ENCODE assay signal across 32 cellular contexts in genomic region chr11:77064648-77065217, GRCh38. TPM values are rescaled to one million over a fixed set of nuclear protein-coding genes. Genes with fewer than 3 reads are reported as not detected.
DNase-seq lines count a peak whose midpoint lies in the region; ATAC-seq and TF ChIP-seq lines count a peak whose summit lies in the region.
"Had no signal": no experiment of that assay in that cellular context is flagged by ENCODE, and none has a peak within 500 bp of the region (broad histone marks: within the 10 kb centered on the region; RNA-seq: fewer than 3 reads in every experiment).

No MANE protein-coding gene starts in this region.

- intact Hi-C loops in natural killer cell (cut with micrococcal nuclease): no loop called here

- no peak overlapping the region for H3K9ac ChIP-seq in endodermal cell (ENCODE audit: extremely low read depth, low read length, poor library complexity, severe bottlenecking)
- H3K9ac ChIP-seq: SK-N-SH had no signal

- ATAC-seq in activated naive CD8-positive, alpha-beta T cell treated with anti-CD3 and anti-CD28 coated beads, Interleukin-2, amount 50 U/mL, for 24 hours: no peak
- no peak for ATAC-seq in natural killer cell
- no peak for ATAC-seq in HG02610 (IDR thresholded peaks at IDR 0.05; ENCODE audit: unreplicated experiment)
- ATAC-seq: A549; mucosa of descending colon; stimulated activated effector memory CD8-positive, alpha-beta T cell treated with anti-CD3 and anti-CD28 coated beads, Interleukin-12 subunit alpha, Interleukin-12 subunit beta, amount 100 ng/mL, for 72 hours had no signal

- H3K4me1 ChIP-seq in endodermal cell (ENCODE audit: control insufficient read depth, insufficient read depth, low read length): peaks cover 8% of the 10 kb centered on the region
- H3K4me1 ChIP-seq: uterus had no signal

- no peak overlapping the region for H3K27ac Mint-ChIP-seq in activated naive CD8-positive, alpha-beta T cell
- H3K27ac Mint-ChIP-seq in activated naive CD8-positive, alpha-beta T cell treated with anti-CD3 and anti-CD28 coated beads, Interleukin-2, amount 50 U/mL, for 24 hours: no peak overlapping the region
- no peak overlapping the region for H3K27ac Mint-ChIP-seq in endodermal cell
- H3K27ac Mint-ChIP-seq in natural killer cell: no peak overlapping the region
- H3K27ac Mint-ChIP-seq: activated CD4-positive, alpha-beta memory T cell treated with anti-CD3 and anti-CD28 coated beads for 36 hours; stimulated activated effector memory CD8-positive, alpha-beta T cell treated with anti-CD3 and anti-CD28 coated beads, Interleukin-12 subunit alpha, Interleukin-12 subunit beta, amount 100 ng/mL, for 72 hours had no signal

- H3K27ac ChIP-seq in endodermal cell (ENCODE audit: low read depth, low read length): no peak overlapping the region
- H3K27ac ChIP-seq: A549, brain microvascular endothelial cell had no signal

- no peak for TF ChIP-seq CTCF in endodermal cell (conservative IDR thresholded peaks at IDR 0.05)
- no peak for TF ChIP-seq CTCF in natural killer cell (IDR thresholded peaks at IDR 0.05)

- no peak overlapping the region for H3K4me3 ChIP-seq in endodermal cell (ENCODE audit: low read length)
- H3K4me3 ChIP-seq: A549, hepatocyte, mucosa of descending colon, uterus had no signal

- 95 to 100% methylated on average over 1 to 4 of the region's 4 CpGs for WGBS in endodermal cell (ENCODE audit: insufficient coverage in 1 of 2, insufficient read length in 1 of 2), 2 experiments

- no peak for DNase-seq in activated naive CD8-positive, alpha-beta T cell treated with anti-CD3 and anti-CD28 coated beads, Interleukin-2, amount 50 U/mL, for 24 hours
- peak; percentile 20 for DNase-seq in endodermal cell
- DNase-seq in natural killer cell: no peak
- DNase-seq in ureter (ENCODE audit: low spot score): peak; percentile 42
- DNase-seq in HUDEP-2 (lab: John Stamatoyannopoulos, UW; ENCODE audit: unreplicated experiment in 76 of 76): no peak
- DNase-seq in NCI-H2227 (lab: John Stamatoyannopoulos, UW; ENCODE audit: unreplicated experiment): no peak
- DNase-seq: activated CD4-positive, alpha-beta memory T cell treated with anti-CD3 and anti-CD28 coated beads for 36 hours; activated CD8-positive, alpha-beta memory T cell treated with anti-CD3 and anti-CD28 coated beads, Interleukin-2, amount 50 U/mL, for 48 hours; activated effector memory CD4-positive, alpha-beta T cell treated with anti-CD3 and anti-CD28 coated beads, Interleukin-2, amount 50 U/mL, for 16 hours; brain microvascular endothelial cell; effector memory CD4-positive, alpha-beta T cell; foreskin melanocyte; H7; Kasumi-1; NCI-H1694 treated with DMSO at 0.1 percent for 48 hours; NCI-H226; occipital lobe; SK-N-SH; substantia nigra; T1000 had no signal

- no peaks in the 10 kb centered on the region for H3K9me3 Mint-ChIP-seq in activated naive CD8-positive, alpha-beta T cell (ENCODE audit: low read depth)
- no peaks in the 10 kb centered on the region for H3K9me3 Mint-ChIP-seq in activated naive CD8-positive, alpha-beta T cell treated with anti-CD3 and anti-CD28 coated beads, Interleukin-2, amount 50 U/mL, for 24 hours
- H3K9me3 Mint-ChIP-seq in endodermal cell (peaks cover 5% of the 10 kb centered on the region), natural killer cell (no peaks in the 10 kb centered on the region)
- H3K9me3 Mint-ChIP-seq: activated CD4-positive, alpha-beta memory T cell treated with anti-CD3 and anti-CD28 coated beads for 36 hours; stimulated activated effector memory CD8-positive, alpha-beta T cell treated with anti-CD3 and anti-CD28 coated beads, Interleukin-12 subunit alpha, Interleukin-12 subunit beta, amount 100 ng/mL, for 72 hours had no signal

- H3K4me1 Mint-ChIP-seq in activated naive CD8-positive, alpha-beta T cell (ENCODE audit: low read depth): peaks cover 16% of the 10 kb centered on the region
- peaks cover 9% of the 10 kb centered on the region for H3K4me1 Mint-ChIP-seq in activated naive CD8-positive, alpha-beta T cell treated with anti-CD3 and anti-CD28 coated beads, Interleukin-2, amount 50 U/mL, for 24 hours
- H3K4me1 Mint-ChIP-seq in endodermal cell (peaks cover 15% of the 10 kb centered on the region), natural killer cell (peaks cover 23 to 31% of the 10 kb centered on the region in 2 donors)

- H3K36me3 Mint-ChIP-seq in activated naive CD8-positive, alpha-beta T cell: peaks cover 2% of the 10 kb centered on the region
- H3K36me3 Mint-ChIP-seq in activated naive CD8-positive, alpha-beta T cell treated with anti-CD3 and anti-CD28 coated beads, Interleukin-2, amount 50 U/mL, for 24 hours (ENCODE audit: low read depth): no peaks in the 10 kb centered on the region
- H3K36me3 Mint-ChIP-seq in endodermal cell (ENCODE audit: low read depth) (no peaks in the 10 kb centered on the region), natural killer cell (no peaks in the 10 kb centered on the region)
- H3K36me3 Mint-ChIP-seq: activated CD4-positive, alpha-beta memory T cell treated with anti-CD3 and anti-CD28 coated beads for 36 hours had no signal

- H3K9me3 ChIP-seq in endodermal cell (ENCODE audit: control insufficient read depth, low read length): no peaks in the 10 kb centered on the region
- H3K9me3 ChIP-seq: mucosa of descending colon, SK-N-SH, uterus had no signal

- H3K27me3 Mint-ChIP-seq in activated naive CD8-positive, alpha-beta T cell: no peaks in the 10 kb centered on the region
- no peaks in the 10 kb centered on the region for H3K27me3 Mint-ChIP-seq in activated naive CD8-positive, alpha-beta T cell treated with anti-CD3 and anti-CD28 coated beads, Interleukin-2, amount 50 U/mL, for 24 hours
- peaks cover 26% of the 10 kb centered on the region for H3K27me3 Mint-ChIP-seq in endodermal cell (ENCODE audit: insufficient read depth)
- H3K27me3 Mint-ChIP-seq in natural killer cell (ENCODE audit: low read depth in 2 of 2): peaks cover 11 to 18% of the 10 kb centered on the region in 2 donors
- H3K27me3 Mint-ChIP-seq: activated CD4-positive, alpha-beta memory T cell treated with anti-CD3 and anti-CD28 coated beads for 36 hours had no signal

- no peaks in the 10 kb centered on the region for H3K27me3 ChIP-seq in endodermal cell (ENCODE audit: control insufficient read depth, insufficient read depth, low read length, poor library complexity, severe bottlenecking)
- H3K27me3 ChIP-seq: brain microvascular endothelial cell, hepatocyte, uterus had no signal

- H3K36me3 ChIP-seq in endodermal cell (ENCODE audit: control insufficient read depth, insufficient read depth, low read length): no peaks in the 10 kb centered on the region
- H3K36me3 ChIP-seq: brain microvascular endothelial cell, uterus had no signal

- peak overlapping the region; percentile 51 for H3K4me3 Mint-ChIP-seq in activated naive CD8-positive, alpha-beta T cell
- no peak overlapping the region for H3K4me3 Mint-ChIP-seq in activated naive CD8-positive, alpha-beta T cell treated with anti-CD3 and anti-CD28 coated beads, Interleukin-2, amount 50 U/mL, for 24 hours
- H3K4me3 Mint-ChIP-seq in endodermal cell: no peak overlapping the region
- peak overlapping the region; percentile 67 for H3K4me3 Mint-ChIP-seq in natural killer cell
- H3K4me3 Mint-ChIP-seq: activated CD4-positive, alpha-beta memory T cell treated with anti-CD3 and anti-CD28 coated beads for 36 hours had no signal

RNA-seq across cellular contexts. Expression of gene CAPN5, which starts 2.0 kb away (rescaled TPM):
- total RNA-seq in endodermal cell: 10 to 100 TPM; 17.5 to 21.5 TPM
- 12.3 TPM for polyA plus RNA-seq in endodermal cell (2013, experiment 1 of 2)
- 14.8 TPM for polyA plus RNA-seq in endodermal cell (2013, experiment 2 of 2)
- total RNA-seq in natural killer cell: 10 to 100 TPM; 32.3 to 34.5 (median 34.3) TPM
- total RNA-seq in ureter: 143 TPM

RNA-seq across cellular contexts. Expression of gene B3GNT6, which starts 30.5 kb away (rescaled TPM):
- total RNA-seq in endodermal cell (not detected), natural killer cell (not detected), ureter (not detected)
- not detected for polyA plus RNA-seq in endodermal cell (2013, experiment 1 of 2)
- not detected for polyA plus RNA-seq in endodermal cell (2013, experiment 2 of 2)
- total RNA-seq: activated CD4-positive, alpha-beta memory T cell treated with anti-CD3 and anti-CD28 coated beads for 36 hours; Daoy; H7; occipital lobe; renal cortical epithelial cell had no signal
- polyA plus RNA-seq: BJ, hepatocyte, SK-N-SH had no signal

RNA-seq across cellular contexts. Expression of gene OMP, which starts 37.9 kb away (rescaled TPM):
- total RNA-seq in endodermal cell (1 to 10 TPM; 1.6 to 1.7 TPM), natural killer cell (1 to 10 TPM in 1 of 3 donors, under 1 TPM in 2; 0.82 to 1.4 (median 0.85) TPM), ureter (9.6 TPM)
- not detected for polyA plus RNA-seq in endodermal cell (2013, experiment 1 of 2)
- polyA plus RNA-seq in endodermal cell (2013, experiment 2 of 2): not detected
- total RNA-seq: activated CD4-positive, alpha-beta memory T cell treated with anti-CD3 and anti-CD28 coated beads for 36 hours; Daoy; H7; hepatocyte; lower leg skin; occipital lobe had no signal
- polyA plus RNA-seq: A549, adipose tissue, BJ, hepatocyte had no signal

Comparison
In these comparisons a context has a peak if more than half of its experiments do, and no peak if none do; other contexts are left out.
1. H3K4me3 Mint-ChIP-seq: peak in activated naive CD8-positive, alpha-beta T cell (single experiment) and natural killer cell (single experiment); none in activated naive CD8-positive, alpha-beta T cell treated with anti-CD3 and anti-CD28 coated beads, Interleukin-2, amount 50 U/mL, for 24 hours (single experiment) and endodermal cell (single experiment).
2. DNase-seq: peak in endodermal cell (single experiment) and ureter (single experiment); none in activated naive CD8-positive, alpha-beta T cell treated with anti-CD3 and anti-CD28 coated beads, Interleukin-2, amount 50 U/mL, for 24 hours (single experiment), natural killer cell (single experiment), HUDEP-2 (0 of 76) and NCI-H2227 (single experiment).